28 cellular contexts compared by ENCODE assay signal in the genomic region with DNA sequence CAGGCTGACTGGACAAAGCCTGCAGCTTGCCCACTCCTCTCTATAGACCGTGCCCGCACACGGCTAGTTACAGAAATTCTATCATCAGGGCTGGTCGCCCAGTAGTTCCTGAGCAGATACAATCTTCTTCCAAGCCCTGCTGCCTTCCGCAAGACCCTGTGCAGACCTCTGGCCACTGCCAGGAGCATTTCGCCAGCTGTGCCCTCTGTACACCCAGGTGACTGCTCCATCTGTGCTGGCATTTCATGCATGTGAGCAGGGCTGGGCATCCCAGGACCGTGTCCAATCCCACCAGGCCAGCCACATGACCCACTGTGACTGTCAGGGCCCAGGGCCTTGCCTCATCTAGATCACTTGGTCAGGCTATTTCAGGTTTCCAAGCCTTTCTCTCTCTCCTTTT. TPM values are rescaled to one million over a fixed set of nuclear protein-coding genes. Genes with fewer than 3 reads are reported as not detected.
"Had no signal": no experiment of that assay in that cellular context is flagged by ENCODE, and none has a peak within 500 bp of the region (broad histone marks: within the 10 kb centered on the region; RNA-seq: fewer than 3 reads in every experiment).

No MANE protein-coding gene starts in this region.

- FAIRE-seq: frontal cortex, islet of Langerhans, TTC549 had no signal

- H3K4me1 Mint-ChIP-seq: activated naive CD4-positive, alpha-beta T cell treated with anti-CD3 and anti-CD28 coated beads, Interleukin-2, amount 10 ng/mL, durations not matched to agents 7 days and 5 days; activated naive CD8-positive, alpha-beta T cell treated with anti-CD3 and anti-CD28 coated beads, Interleukin-2, amount 10 ng/mL, durations not matched to agents 7 days and 5 days; stimulated activated naive B cell treated with anti-CD40 and anti-IgM and Interleukin-4, amounts not matched to agents 10 μg/mL and 1 μg/mL and 100 μg/mL, for 72 hours had no signal

- H3K4me3 ChIP-seq: left lung, thoracic aorta, vagina had no signal

- H3K27me3 ChIP-seq: vagina had no signal

- H3K27ac Mint-ChIP-seq: activated CD4-positive, alpha-beta memory T cell treated with anti-CD3 and anti-CD28 coated beads for 36 hours; activated naive CD4-positive, alpha-beta T cell treated with anti-CD3 and anti-CD28 coated beads, Interleukin-2, amount 10 ng/mL, durations not matched to agents 7 days and 5 days; activated naive CD8-positive, alpha-beta T cell treated with anti-CD3 and anti-CD28 coated beads, Interleukin-2, amount 10 ng/mL, durations not matched to agents 7 days and 5 days; activated T-helper 1 cell treated with anti-CD3 and anti-CD28 coated beads, Interleukin-12 subunit alpha, Interleukin-12 subunit beta, Interleukin-2, Interleukin-4 antibody, amounts not matched to agents 30 ng/mL and 10 ng/mL and 1 ng/mL, durations not matched to agents 14 hours and 24 hours and 36 hours; dendritic cell treated with granulocyte-macrophage colony-stimulating factor and Interleukin-4, amounts not matched to agents 40 ng/mL and 50 ng/mL, for 4 days; stimulated activated naive B cell treated with anti-CD40 and anti-IgM and Interleukin-4, amounts not matched to agents 10 μg/mL and 1 μg/mL and 100 μg/mL, for 72 hours; T-helper 1 cell treated with Interleukin-12 subunit alpha and Interleukin-12 subunit beta and Interleukin-4 antibody, amounts not matched to agents 30 μg/mL and 1 μg/mL, for 36 hours; type B pancreatic cell had no signal

- ATAC-seq: stimulated activated naive B cell treated with anti-CD40 and anti-IgM and Interleukin-4, amounts not matched to agents 10 μg/mL and 1 μg/mL and 100 μg/mL, for 72 hours had no signal

- H3K27ac ChIP-seq: left lung, thoracic aorta, vagina, VCaP had no signal

- H3K9me3 ChIP-seq: left lung, thoracic aorta, vagina had no signal

- H3K36me3 Mint-ChIP-seq: activated CD4-positive, alpha-beta memory T cell treated with anti-CD3 and anti-CD28 coated beads for 36 hours; activated naive CD4-positive, alpha-beta T cell treated with anti-CD3 and anti-CD28 coated beads, Interleukin-2, amount 10 ng/mL, durations not matched to agents 7 days and 5 days; activated naive CD8-positive, alpha-beta T cell treated with anti-CD3 and anti-CD28 coated beads, Interleukin-2, amount 10 ng/mL, durations not matched to agents 7 days and 5 days; stimulated activated naive B cell treated with anti-CD40 and anti-IgM and Interleukin-4, amounts not matched to agents 10 μg/mL and 1 μg/mL and 100 μg/mL, for 72 hours; type B pancreatic cell had no signal

- DNase-seq: activated CD4-positive, alpha-beta memory T cell treated with anti-CD3 and anti-CD28 coated beads for 36 hours; activated CD4-positive, alpha-beta T cell treated with anti-CD3 and anti-CD28 coated beads for 48 hours; activated CD8-positive, alpha-beta memory T cell treated with anti-CD3 and anti-CD28 coated beads, Interleukin-2, amount 50 U/mL, for 4 hours; activated effector memory CD4-positive, alpha-beta T cell treated with anti-CD3 and anti-CD28 coated beads, Interleukin-2, amount 50 U/mL, for 16 hours; activated naive CD4-positive, alpha-beta T cell treated with anti-CD3 and anti-CD28 coated beads, Interleukin-2, amount 10 ng/mL, durations not matched to agents 7 days and 5 days; activated naive CD8-positive, alpha-beta T cell treated with anti-CD3 and anti-CD28 coated beads, Interleukin-2, amount 10 ng/mL, durations not matched to agents 7 days and 5 days; activated T-cell treated with anti-CD3 and anti-CD28 coated beads, Interleukin-2, amount 50 U/mL, for 1 hour; central memory CD4-positive, alpha-beta T cell; effector CD8-positive, alpha-beta T cell; glutamatergic neuron; left lung; stimulated activated CD4-positive, alpha-beta T cell treated with anti-CD3 and anti-CD28 coated beads, Interleukin-15, amount 100 ng/mL, for 24 hours; stimulated activated CD4-positive, alpha-beta T cell treated with anti-CD3 and anti-CD28 coated beads, Interleukin-2, amount 100 ng/mL, for 24 hours; stimulated activated naive B cell treated with anti-CD40 and anti-IgM and Interleukin-4, amounts not matched to agents 10 μg/mL and 1 μg/mL and 100 μg/mL, for 72 hours; SW 1271; T-helper 9 cell had no signal

- H3K36me3 ChIP-seq: left lung, thoracic aorta, vagina had no signal

- H3K9me3 Mint-ChIP-seq: activated CD4-positive, alpha-beta memory T cell treated with anti-CD3 and anti-CD28 coated beads for 36 hours; activated naive CD4-positive, alpha-beta T cell treated with anti-CD3 and anti-CD28 coated beads, Interleukin-2, amount 10 ng/mL, durations not matched to agents 7 days and 5 days; activated naive CD8-positive, alpha-beta T cell treated with anti-CD3 and anti-CD28 coated beads, Interleukin-2, amount 10 ng/mL, durations not matched to agents 7 days and 5 days; activated T-helper 1 cell treated with anti-CD3 and anti-CD28 coated beads, Interleukin-12 subunit alpha, Interleukin-12 subunit beta, Interleukin-2, Interleukin-4 antibody, amounts not matched to agents 30 ng/mL and 10 ng/mL and 1 ng/mL, durations not matched to agents 14 hours and 24 hours and 36 hours; dendritic cell treated with granulocyte-macrophage colony-stimulating factor and Interleukin-4, amounts not matched to agents 40 ng/mL and 50 ng/mL, for 4 days; nephron; stimulated activated naive B cell treated with anti-CD40 and anti-IgM and Interleukin-4, amounts not matched to agents 10 μg/mL and 1 μg/mL and 100 μg/mL, for 72 hours; T-helper 1 cell treated with Interleukin-12 subunit alpha and Interleukin-12 subunit beta and Interleukin-4 antibody, amounts not matched to agents 30 μg/mL and 1 μg/mL, for 36 hours; type B pancreatic cell had no signal

- H3K4me3 Mint-ChIP-seq: activated CD4-positive, alpha-beta memory T cell treated with anti-CD3 and anti-CD28 coated beads for 36 hours; activated naive CD4-positive, alpha-beta T cell treated with anti-CD3 and anti-CD28 coated beads, Interleukin-2, amount 10 ng/mL, durations not matched to agents 7 days and 5 days; activated naive CD8-positive, alpha-beta T cell treated with anti-CD3 and anti-CD28 coated beads, Interleukin-2, amount 10 ng/mL, durations not matched to agents 7 days and 5 days; activated T-helper 1 cell treated with anti-CD3 and anti-CD28 coated beads, Interleukin-12 subunit alpha, Interleukin-12 subunit beta, Interleukin-2, Interleukin-4 antibody, amounts not matched to agents 30 ng/mL and 10 ng/mL and 1 ng/mL, durations not matched to agents 14 hours and 24 hours and 36 hours; dendritic cell treated with granulocyte-macrophage colony-stimulating factor and Interleukin-4, amounts not matched to agents 40 ng/mL and 50 ng/mL, for 4 days; nephron; stimulated activated naive B cell treated with anti-CD40 and anti-IgM and Interleukin-4, amounts not matched to agents 10 μg/mL and 1 μg/mL and 100 μg/mL, for 72 hours; T-helper 1 cell treated with Interleukin-12 subunit alpha and Interleukin-12 subunit beta and Interleukin-4 antibody, amounts not matched to agents 30 μg/mL and 1 μg/mL, for 36 hours; type B pancreatic cell had no signal

- H3K4me1 ChIP-seq: vagina had no signal

RNA-seq across cellular contexts. Expression of gene HSPA12A, which starts 36.9 kb away (rescaled TPM):
- total RNA-seq: activated CD8-positive, alpha-beta memory T cell treated with anti-CD3 and anti-CD28 coated beads for 36 hours had no signal
